In the genomic region with DNA sequence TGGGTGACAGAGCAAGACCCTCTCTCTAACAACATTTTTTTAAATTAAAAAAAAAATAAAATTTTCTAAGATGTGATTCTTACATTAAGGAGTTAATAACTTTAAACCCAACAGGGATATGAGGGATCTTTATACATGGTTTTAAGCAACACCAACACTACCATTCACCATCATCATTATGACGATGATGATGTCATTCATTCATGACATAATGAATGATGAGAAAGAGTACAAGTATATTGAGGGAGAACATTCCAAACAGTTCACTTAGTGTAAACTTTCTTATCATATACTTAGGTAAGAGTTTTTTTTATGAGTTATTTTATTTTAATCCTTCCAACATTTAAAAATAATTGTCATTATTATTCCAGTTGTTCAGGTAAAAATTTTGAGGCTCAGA, we compare ENCODE assay signal across 33 cellular contexts.
"Had no signal": no experiment of that assay in that cellular context is flagged by ENCODE, and none has a peak within 500 bp of the region (broad histone marks: within the 10 kb centered on the region; RNA-seq: fewer than 3 reads in every experiment).

No MANE protein-coding gene starts in this region.

- DNase-seq: Karpas-422, Kasumi-1, MG63, MM.1S, MV-4-11, NCI-H1048, NCI-H1092, NCI-H1092 treated with DMSO at 0.1 percent for 48 hours, NCI-H1105, NCI-H1105 treated with DMSO at 0.1 percent for 48 hours, NCI-H1417, NCI-H1417 treated with DMSO at 0.1 percent for 48 hours, NCI-H1436, NCI-H1436 treated with DMSO at 0.1 percent for 48 hours, NCI-H146, NCI-H1694, NCI-H1694 treated with DMSO at 0.1 percent for 48 hours, NCI-H187, NCI-H187 treated with DMSO at 0.1 percent for 48 hours, NCI-H1930, NCI-H2029, NCI-H2029 treated with DMSO at 0.1 percent for 48 hours, NCI-H2081, NCI-H2081 treated with DMSO at 0.1 percent for 48 hours, NCI-H2107, NCI-H2171, NCI-H2171 treated with DMSO at 0.1 percent for 48 hours, NCI-H2227 treated with DMSO at 0.1 percent for 48 hours, NCI-H345, NCI-H446, NCI-H446 treated with DMSO at 0.1 percent for 48 hours, NCI-H510A, NCI-H510A treated with DMSO at 0.1 percent for 48 hours had no signal

- H3K27me3 ChIP-seq: MG63 had no signal

- H3K36me3 ChIP-seq: MG63 had no signal

- H3K9me3 ChIP-seq: MG63 had no signal

- H3K4me3 ChIP-seq: MG63 had no signal
